ENCODE assay signal across 1 cellular context in genomic region chr2:43052204-43052943, GRCh38.
TF ChIP-seq lines count a peak whose summit lies in the region.

No MANE protein-coding gene starts in this region.

TF ChIP-seq in HepG2, 621 proteins besides CTCF, POLR2A, EP300 and RAD21 (continued from another document):
- TF ChIP-seq, protein P1, sequence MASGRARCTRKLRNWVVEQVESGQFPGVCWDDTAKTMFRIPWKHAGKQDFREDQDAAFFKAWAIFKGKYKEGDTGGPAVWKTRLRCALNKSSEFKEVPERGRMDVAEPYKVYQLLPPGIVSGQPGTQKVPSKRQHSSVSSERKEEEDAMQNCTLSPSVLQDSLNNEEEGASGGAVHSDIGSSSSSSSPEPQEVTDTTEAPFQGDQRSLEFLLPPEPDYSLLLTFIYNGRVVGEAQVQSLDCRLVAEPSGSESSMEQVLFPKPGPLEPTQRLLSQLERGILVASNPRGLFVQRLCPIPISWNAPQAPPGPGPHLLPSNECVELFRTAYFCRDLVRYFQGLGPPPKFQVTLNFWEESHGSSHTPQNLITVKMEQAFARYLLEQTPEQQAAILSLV (CRISPR knock-in tag; IDR thresholded peaks at IDR 0.05; ENCODE audit: borderline replicate concordance) = no peak
- TF ChIP-seq ZNF547 (CRISPR knock-in tag; IDR thresholded peaks at IDR 0.05) (0 out of 2 replicates have a peak, but pooled peaks have one; percentile 51), HOXA3 (CRISPR knock-in tag; IDR thresholded peaks at IDR 0.05) (peak; percentile 37; the same call in 1 of the 2 replicates), U2AF2 (IDR thresholded peaks at IDR 0.05; ENCODE audit: low read depth, low read length) (no peak), GABPB1 (CRISPR knock-in tag; IDR thresholded peaks at IDR 0.05) (no peak), PAWR (CRISPR knock-in tag; IDR thresholded peaks at IDR 0.05; ENCODE audit: borderline replicate concordance) (no peak), ZNF34 (CRISPR knock-in tag; IDR thresholded peaks at IDR 0.05; ENCODE audit: borderline replicate concordance) (no peak), ZBTB43 (CRISPR knock-in tag; conservative IDR thresholded peaks at IDR 0.05) (no peak), CBX5 (CRISPR knock-in tag; IDR thresholded peaks at IDR 0.05; ENCODE audit: borderline replicate concordance) (no peak), ZNF781 (CRISPR knock-in tag; IDR thresholded peaks at IDR 0.05; ENCODE audit: borderline replicate concordance, not compliant biosample characterization) (no peak), ZNF598 (CRISPR knock-in tag; IDR thresholded peaks at IDR 0.05; ENCODE audit: borderline replicate concordance) (0 out of 2 replicates have a peak, but pooled peaks have one; percentile 58), ATM (IDR thresholded peaks at IDR 0.05; ENCODE audit: borderline replicate concordance) (no peak), SOX13 (IDR thresholded peaks at IDR 0.05) (no peak), SOX13 (CRISPR knock-in tag; conservative IDR thresholded peaks at IDR 0.05 in 1 of 2, IDR thresholded peaks at IDR 0.05 in 1 of 2) (no peak), CAMTA2 (CRISPR knock-in tag; IDR thresholded peaks at IDR 0.05; ENCODE audit: borderline replicate concordance) (no peak), ZNF446 (CRISPR knock-in tag; IDR thresholded peaks at IDR 0.05) (no peak), ZNF383 (CRISPR knock-in tag; IDR thresholded peaks at IDR 0.05; ENCODE audit: borderline replicate concordance) (no peak), ZNF484 (CRISPR knock-in tag; IDR thresholded peaks at IDR 0.05; ENCODE audit: borderline replicate concordance, low read depth) (no peak), EEA1 (CRISPR knock-in tag; IDR thresholded peaks at IDR 0.05; ENCODE audit: borderline replicate concordance) (no peak), ZNF687 (CRISPR knock-in tag; IDR thresholded peaks at IDR 0.05) (no peak), ZNF768 (CRISPR knock-in tag; IDR thresholded peaks at IDR 0.05) (no peak), ZNF839 (CRISPR knock-in tag; IDR thresholded peaks at IDR 0.05; ENCODE audit: borderline replicate concordance) (no peak), ZNF746 (CRISPR knock-in tag; IDR thresholded peaks at IDR 0.05) (no peak), CBFB (CRISPR knock-in tag; IDR thresholded peaks at IDR 0.05) (no peak), RFX5 (IDR thresholded peaks at IDR 0.05; ENCODE audit: low read depth, low read length) (no peak), ATF7 (IDR thresholded peaks at IDR 0.05) (no peak), ATF7 (CRISPR knock-in tag; IDR thresholded peaks at IDR 0.05) (no peak), POLR2AphosphoS5 (IDR thresholded peaks at IDR 0.05; ENCODE audit: low read depth, low read length) (peak; percentile 42; the same call in 1 of the 2 replicates), BHLHE40 (IDR thresholded peaks at IDR 0.05; ENCODE audit: low read length) (no peak), ZNF234 (CRISPR knock-in tag; conservative IDR thresholded peaks at IDR 0.05) (no peak), KDM2A (CRISPR knock-in tag; IDR thresholded peaks at IDR 0.05; ENCODE audit: borderline replicate concordance, low read depth) (no peak)
- TF ChIP-seq, protein P2, sequence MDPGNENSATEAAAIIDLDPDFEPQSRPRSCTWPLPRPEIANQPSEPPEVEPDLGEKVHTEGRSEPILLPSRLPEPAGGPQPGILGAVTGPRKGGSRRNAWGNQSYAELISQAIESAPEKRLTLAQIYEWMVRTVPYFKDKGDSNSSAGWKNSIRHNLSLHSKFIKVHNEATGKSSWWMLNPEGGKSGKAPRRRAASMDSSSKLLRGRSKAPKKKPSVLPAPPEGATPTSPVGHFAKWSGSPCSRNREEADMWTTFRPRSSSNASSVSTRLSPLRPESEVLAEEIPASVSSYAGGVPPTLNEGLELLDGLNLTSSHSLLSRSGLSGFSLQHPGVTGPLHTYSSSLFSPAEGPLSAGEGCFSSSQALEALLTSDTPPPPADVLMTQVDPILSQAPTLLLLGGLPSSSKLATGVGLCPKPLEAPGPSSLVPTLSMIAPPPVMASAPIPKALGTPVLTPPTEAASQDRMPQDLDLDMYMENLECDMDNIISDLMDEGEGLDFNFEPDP (CRISPR knock-in tag; conservative IDR thresholded peaks at IDR 0.05) = no peak
- TF ChIP-seq, protein P3, sequence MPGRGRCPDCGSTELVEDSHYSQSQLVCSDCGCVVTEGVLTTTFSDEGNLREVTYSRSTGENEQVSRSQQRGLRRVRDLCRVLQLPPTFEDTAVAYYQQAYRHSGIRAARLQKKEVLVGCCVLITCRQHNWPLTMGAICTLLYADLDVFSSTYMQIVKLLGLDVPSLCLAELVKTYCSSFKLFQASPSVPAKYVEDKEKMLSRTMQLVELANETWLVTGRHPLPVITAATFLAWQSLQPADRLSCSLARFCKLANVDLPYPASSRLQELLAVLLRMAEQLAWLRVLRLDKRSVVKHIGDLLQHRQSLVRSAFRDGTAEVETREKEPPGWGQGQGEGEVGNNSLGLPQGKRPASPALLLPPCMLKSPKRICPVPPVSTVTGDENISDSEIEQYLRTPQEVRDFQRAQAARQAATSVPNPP (CRISPR knock-in tag; IDR thresholded peaks at IDR 0.05) = peak; percentile 53; the same call in 1 of the 2 replicates
- TF ChIP-seq, protein P4, sequence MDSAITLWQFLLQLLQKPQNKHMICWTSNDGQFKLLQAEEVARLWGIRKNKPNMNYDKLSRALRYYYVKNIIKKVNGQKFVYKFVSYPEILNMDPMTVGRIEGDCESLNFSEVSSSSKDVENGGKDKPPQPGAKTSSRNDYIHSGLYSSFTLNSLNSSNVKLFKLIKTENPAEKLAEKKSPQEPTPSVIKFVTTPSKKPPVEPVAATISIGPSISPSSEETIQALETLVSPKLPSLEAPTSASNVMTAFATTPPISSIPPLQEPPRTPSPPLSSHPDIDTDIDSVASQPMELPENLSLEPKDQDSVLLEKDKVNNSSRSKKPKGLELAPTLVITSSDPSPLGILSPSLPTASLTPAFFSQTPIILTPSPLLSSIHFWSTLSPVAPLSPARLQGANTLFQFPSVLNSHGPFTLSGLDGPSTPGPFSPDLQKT (CRISPR knock-in tag; IDR thresholded peaks at IDR 0.05; ENCODE audit: borderline replicate concordance) = no peak
- TF ChIP-seq, protein P5, sequence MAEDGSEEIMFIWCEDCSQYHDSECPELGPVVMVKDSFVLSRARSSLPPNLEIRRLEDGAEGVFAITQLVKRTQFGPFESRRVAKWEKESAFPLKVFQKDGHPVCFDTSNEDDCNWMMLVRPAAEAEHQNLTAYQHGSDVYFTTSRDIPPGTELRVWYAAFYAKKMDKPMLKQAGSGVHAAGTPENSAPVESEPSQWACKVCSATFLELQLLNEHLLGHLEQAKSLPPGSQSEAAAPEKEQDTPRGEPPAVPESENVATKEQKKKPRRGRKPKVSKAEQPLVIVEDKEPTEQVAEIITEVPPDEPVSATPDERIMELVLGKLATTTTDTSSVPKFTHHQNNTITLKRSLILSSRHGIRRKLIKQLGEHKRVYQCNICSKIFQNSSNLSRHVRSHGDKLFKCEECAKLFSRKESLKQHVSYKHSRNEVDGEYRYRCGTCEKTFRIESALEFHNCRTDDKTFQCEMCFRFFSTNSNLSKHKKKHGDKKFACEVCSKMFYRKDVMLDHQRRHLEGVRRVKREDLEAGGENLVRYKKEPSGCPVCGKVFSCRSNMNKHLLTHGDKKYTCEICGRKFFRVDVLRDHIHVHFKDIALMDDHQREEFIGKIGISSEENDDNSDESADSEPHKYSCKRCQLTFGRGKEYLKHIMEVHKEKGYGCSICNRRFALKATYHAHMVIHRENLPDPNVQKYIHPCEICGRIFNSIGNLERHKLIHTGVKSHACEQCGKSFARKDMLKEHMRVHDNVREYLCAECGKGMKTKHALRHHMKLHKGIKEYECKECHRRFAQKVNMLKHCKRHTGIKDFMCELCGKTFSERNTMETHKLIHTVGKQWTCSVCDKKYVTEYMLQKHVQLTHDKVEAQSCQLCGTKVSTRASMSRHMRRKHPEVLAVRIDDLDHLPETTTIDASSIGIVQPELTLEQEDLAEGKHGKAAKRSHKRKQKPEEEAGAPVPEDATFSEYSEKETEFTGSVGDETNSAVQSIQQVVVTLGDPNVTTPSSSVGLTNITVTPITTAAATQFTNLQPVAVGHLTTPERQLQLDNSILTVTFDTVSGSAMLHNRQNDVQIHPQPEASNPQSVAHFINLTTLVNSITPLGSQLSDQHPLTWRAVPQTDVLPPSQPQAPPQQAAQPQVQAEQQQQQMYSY (CRISPR knock-in tag; IDR thresholded peaks at IDR 0.05) = no peak
- TF ChIP-seq, protein P6, sequence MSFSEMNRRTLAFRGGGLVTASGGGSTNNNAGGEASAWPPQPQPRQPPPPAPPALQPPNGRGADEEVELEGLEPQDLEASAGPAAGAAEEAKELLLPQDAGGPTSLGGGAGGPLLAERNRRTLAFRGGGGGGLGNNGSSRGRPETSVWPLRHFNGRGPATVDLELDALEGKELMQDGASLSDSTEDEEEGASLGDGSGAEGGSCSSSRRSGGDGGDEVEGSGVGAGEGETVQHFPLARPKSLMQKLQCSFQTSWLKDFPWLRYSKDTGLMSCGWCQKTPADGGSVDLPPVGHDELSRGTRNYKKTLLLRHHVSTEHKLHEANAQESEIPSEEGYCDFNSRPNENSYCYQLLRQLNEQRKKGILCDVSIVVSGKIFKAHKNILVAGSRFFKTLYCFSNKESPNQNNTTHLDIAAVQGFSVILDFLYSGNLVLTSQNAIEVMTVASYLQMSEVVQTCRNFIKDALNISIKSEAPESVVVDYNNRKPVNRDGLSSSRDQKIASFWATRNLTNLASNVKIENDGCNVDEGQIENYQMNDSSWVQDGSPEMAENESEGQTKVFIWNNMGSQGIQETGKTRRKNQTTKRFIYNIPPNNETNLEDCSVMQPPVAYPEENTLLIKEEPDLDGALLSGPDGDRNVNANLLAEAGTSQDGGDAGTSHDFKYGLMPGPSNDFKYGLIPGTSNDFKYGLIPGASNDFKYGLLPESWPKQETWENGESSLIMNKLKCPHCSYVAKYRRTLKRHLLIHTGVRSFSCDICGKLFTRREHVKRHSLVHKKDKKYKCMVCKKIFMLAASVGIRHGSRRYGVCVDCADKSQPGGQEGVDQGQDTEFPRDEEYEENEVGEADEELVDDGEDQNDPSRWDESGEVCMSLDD (CRISPR knock-in tag; IDR thresholded peaks at IDR 0.05; ENCODE audit: borderline replicate concordance) = no peak
